Comparison of ENCODE assay signal across 1 cellular context in genomic region chr1:79478728-79479373, GRCh38.
TF ChIP-seq lines count a peak whose summit lies in the region.

No MANE protein-coding gene starts in this region.

TF ChIP-seq in WTC11, 78 proteins besides CTCF, POLR2A, EP300 and RAD21 (continued from another document):
- TF ChIP-seq ZNF425 (CRISPR knock-in tag; conservative IDR thresholded peaks at IDR 0.05) (0 out of 2 replicates have a peak, but pooled peaks have one; percentile 27), EMX1 (CRISPR knock-in tag; IDR thresholded peaks at IDR 0.05) (peak; percentile 29; the same call in 1 of the 2 replicates), ZNF219 (CRISPR knock-in tag; IDR thresholded peaks at IDR 0.05; ENCODE audit: borderline replicate concordance) (no peak)
